ENCODE assay signal across 4 cellular contexts in the genomic region with DNA sequence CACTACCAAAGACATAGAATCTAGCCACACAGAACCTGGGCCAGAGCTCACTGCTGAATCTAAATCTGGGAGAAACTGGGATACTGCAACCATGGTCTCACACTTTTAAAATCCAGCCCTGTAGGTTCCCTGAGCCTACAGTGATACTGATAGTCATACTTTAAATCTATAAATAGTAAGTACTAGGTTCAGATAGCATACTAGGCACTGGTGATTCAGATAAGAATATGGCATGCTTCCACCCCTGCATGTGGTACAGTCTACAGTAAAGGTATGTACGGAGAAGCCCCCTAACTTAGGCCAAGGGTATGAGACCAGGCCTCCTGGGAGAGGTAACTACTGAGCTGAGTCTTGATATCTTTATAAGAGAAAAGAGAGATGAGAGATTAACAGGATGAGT.
"Had no signal": no experiment of that assay in that cellular context is flagged by ENCODE, and none has a peak within 500 bp of the region (broad histone marks: within the 10 kb centered on the region; RNA-seq: fewer than 3 reads in every experiment).

No MANE protein-coding gene starts in this region.

- ATAC-seq: GM23338, HepG2 had no signal

- DNase-seq: H9, HCEC 1CT had no signal

- H3K4me3 ChIP-seq: GM23338 had no signal
